Comparison of ENCODE assay signal across 16 cellular contexts in the genomic region with DNA sequence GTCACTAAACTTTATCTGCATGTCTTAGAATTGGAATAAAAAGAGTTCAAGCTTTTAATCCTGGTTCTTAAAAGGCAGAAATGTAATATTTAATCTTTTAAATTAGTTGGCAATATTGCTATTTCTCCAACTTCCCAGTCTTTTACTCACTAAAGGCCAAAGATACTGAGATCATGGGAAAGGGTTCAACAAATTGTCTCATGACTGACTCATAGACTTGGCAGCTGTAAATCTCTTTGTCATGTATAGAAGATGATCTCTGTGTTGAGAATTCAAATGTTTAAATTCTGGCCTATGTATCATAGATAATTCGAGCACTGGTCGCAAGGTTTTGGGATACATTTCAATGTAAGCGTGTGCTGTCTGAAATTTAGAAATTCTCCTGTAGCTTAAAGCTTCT. TPM values are rescaled to one million over a fixed set of nuclear protein-coding genes. Genes with fewer than 3 reads are reported as not detected.
A peak's percentile ranks its signal among the peaks of the same experiment; 100 is the strongest.
DNase-seq lines count a peak whose midpoint lies in the region; ATAC-seq and TF ChIP-seq lines count a peak whose summit lies in the region.
"Had no signal": no experiment of that assay in that cellular context is flagged by ENCODE, and none has a peak within 500 bp of the region (broad histone marks: within the 10 kb centered on the region; RNA-seq: fewer than 3 reads in every experiment).

No MANE protein-coding gene starts in this region.

- no peak overlapping the region for H3K27ac ChIP-seq in CD4-positive, alpha-beta memory T cell (ENCODE audit: low read depth, low read length)
- H3K27ac ChIP-seq: hepatocyte, SJSA1 had no signal

- H3K36me3 ChIP-seq in CD4-positive, alpha-beta memory T cell (ENCODE audit: insufficient read depth, low read length): no peaks in the 10 kb centered on the region
- H3K36me3 ChIP-seq: SJSA1 had no signal

- CTCF ChIA-PET in CD4-positive, alpha-beta memory T cell (lab: Charles Lee; ENCODE audit: partially characterized antibody): no interaction called here

- POLR2A ChIA-PET in CD4-positive, alpha-beta memory T cell (lab: Charles Lee; ENCODE audit: partially characterized antibody): no interaction called here

- peaks cover 6% of the 10 kb centered on the region for H3K27me3 ChIP-seq in CD4-positive, alpha-beta memory T cell (ENCODE audit: insufficient read depth, low read length)
- H3K27me3 ChIP-seq: hepatocyte, SJSA1 had no signal

- no peaks in the 10 kb centered on the region for H3K36me3 Mint-ChIP-seq in CD4-positive, alpha-beta memory T cell
- H3K36me3 Mint-ChIP-seq: activated naive CD4-positive, alpha-beta T cell treated with anti-CD3 and anti-CD28 coated beads, Interleukin-2, amount 50 U/mL, for 72 hours had no signal

- intact Hi-C loops in CD4-positive, alpha-beta memory T cell (cut with micrococcal nuclease): no loop called here

- no peak for TF ChIP-seq CTCF in AG09319 (IDR thresholded peaks at IDR 0.05; ENCODE audit: low read depth, low read length)

- peaks cover 6 to 8% of the 10 kb centered on the region in 2 donors for H3K27me3 Mint-ChIP-seq in CD4-positive, alpha-beta memory T cell

- DNase-seq in AG09319 (ENCODE audit: extremely low read depth, low read depth) (peak; percentile 31), M059J (ENCODE audit: low read depth) (peak; percentile 56), dedifferentiated amniotic fluid mesenchymal stem cell (ENCODE audit: extremely low spot score) (peak; percentile 51), myocyte (ENCODE audit: low read depth) (peak; percentile 19)
- DNase-seq in CD4-positive, alpha-beta memory T cell: no peak
- no peak for DNase-seq in stimulated activated CD4-positive, alpha-beta T cell treated with anti-CD3 and anti-CD28 coated beads, Interleukin-4, amount 100 ng/mL, for 1 hour
- DNase-seq: activated CD4-positive, alpha-beta T cell treated with anti-CD3 and anti-CD28 coated beads, Interleukin-2, amount 10 ng/mL, durations not matched to agents 7 days and 5 days; left colon; NCI-H146; posterior cingulate gyrus; stimulated activated naive CD8-positive, alpha-beta T cell treated with anti-CD3 and anti-CD28 coated beads, Interleukin-15, amount 100 ng/mL, for 72 hours had no signal

- no peak overlapping the region for H3K4me3 Mint-ChIP-seq in CD4-positive, alpha-beta memory T cell
- H3K4me3 Mint-ChIP-seq: activated CD4-positive, alpha-beta T cell treated with anti-CD3 and anti-CD28 coated beads, Interleukin-2, amount 10 ng/mL, durations not matched to agents 7 days and 5 days; stimulated activated naive CD8-positive, alpha-beta T cell treated with anti-CD3 and anti-CD28 coated beads, Interleukin-15, amount 100 ng/mL, for 72 hours had no signal

- ATAC-seq in HG02759 (IDR thresholded peaks at IDR 0.05; ENCODE audit: unreplicated experiment) (no peak), HG02870 (IDR thresholded peaks at IDR 0.05; ENCODE audit: unreplicated experiment) (no peak)
- ATAC-seq: activated naive CD4-positive, alpha-beta T cell treated with anti-CD3 and anti-CD28 coated beads, Interleukin-2, amount 50 U/mL, for 72 hours; left colon; stimulated activated naive CD8-positive, alpha-beta T cell treated with anti-CD3 and anti-CD28 coated beads, Interleukin-15, amount 100 ng/mL, for 72 hours had no signal

- no peaks in the 10 kb centered on the region for H3K9me3 Mint-ChIP-seq in CD4-positive, alpha-beta memory T cell
- H3K9me3 Mint-ChIP-seq: activated CD4-positive, alpha-beta T cell treated with anti-CD3 and anti-CD28 coated beads, Interleukin-2, amount 10 ng/mL, durations not matched to agents 7 days and 5 days; activated naive CD4-positive, alpha-beta T cell treated with anti-CD3 and anti-CD28 coated beads, Interleukin-2, amount 50 U/mL, for 72 hours; stimulated activated naive CD8-positive, alpha-beta T cell treated with anti-CD3 and anti-CD28 coated beads, Interleukin-15, amount 100 ng/mL, for 72 hours had no signal

- H3K27ac Mint-ChIP-seq in CD4-positive, alpha-beta memory T cell: no peak overlapping the region
- H3K27ac Mint-ChIP-seq: activated CD4-positive, alpha-beta T cell treated with anti-CD3 and anti-CD28 coated beads, Interleukin-2, amount 10 ng/mL, durations not matched to agents 7 days and 5 days; activated naive CD4-positive, alpha-beta T cell treated with anti-CD3 and anti-CD28 coated beads, Interleukin-2, amount 50 U/mL, for 72 hours; stimulated activated naive CD8-positive, alpha-beta T cell treated with anti-CD3 and anti-CD28 coated beads, Interleukin-15, amount 100 ng/mL, for 72 hours had no signal

- H3K4me3 ChIP-seq in CD4-positive, alpha-beta memory T cell (ENCODE audit: low read length in 2 of 2): no peak overlapping the region
- H3K4me3 ChIP-seq: hepatocyte, SJSA1 had no signal

- no peaks in the 10 kb centered on the region for H3K4me1 Mint-ChIP-seq in CD4-positive, alpha-beta memory T cell
- H3K4me1 Mint-ChIP-seq: activated CD4-positive, alpha-beta T cell treated with anti-CD3 and anti-CD28 coated beads, Interleukin-2, amount 10 ng/mL, durations not matched to agents 7 days and 5 days; stimulated activated naive CD8-positive, alpha-beta T cell treated with anti-CD3 and anti-CD28 coated beads, Interleukin-15, amount 100 ng/mL, for 72 hours had no signal

- H3K4me1 ChIP-seq in CD4-positive, alpha-beta memory T cell (ENCODE audit: insufficient read depth, low read length): no peaks in the 10 kb centered on the region
- H3K4me1 ChIP-seq: SJSA1 had no signal

- no peaks in the 10 kb centered on the region for H3K9me3 ChIP-seq in CD4-positive, alpha-beta memory T cell (ENCODE audit: control insufficient read depth in 1 of 2, low read length in 2 of 2)
- H3K9me3 ChIP-seq: SJSA1 had no signal

RNA-seq across cellular contexts. Expression of a gene that starts 40.1 kb away (rescaled TPM):
- total RNA-seq in M059J (2014; rRNA removed; shearing (Covaris generic)): 91.0 and 148 TPM in 2 replicates
- 116 and 121 TPM in 2 replicates for total RNA-seq in myocyte
- 165 TPM for polyA plus RNA-seq in myocyte (2012)
- 10 to 100 TPM; 46.1 to 49.1 TPM for total RNA-seq in CD4-positive, alpha-beta memory T cell
- 100 to 1,000 TPM; 112 to 159 TPM for polyA plus RNA-seq in CD4-positive, alpha-beta memory T cell

RNA-seq across cellular contexts. Expression of a gene that starts 52.9 kb away (rescaled TPM):
- total RNA-seq in M059J (2014; rRNA removed; shearing (Covaris generic)): 57.6 and 79.5 TPM in 2 replicates
- 65.2 and 80.3 TPM in 2 replicates for total RNA-seq in myocyte
- polyA plus RNA-seq in myocyte (2012): 47.1 TPM
- total RNA-seq in CD4-positive, alpha-beta memory T cell: 1 to 10 TPM; 2.6 to 3.8 TPM
- 1 to 10 TPM; 3.5 to 4.0 TPM for polyA plus RNA-seq in CD4-positive, alpha-beta memory T cell

Comparison
In these comparisons a context has a peak if more than half of its experiments do, and no peak if none do; other contexts are left out.
1. DNase-seq: peak in AG09319 (single experiment), M059J (single experiment), dedifferentiated amniotic fluid mesenchymal stem cell (single experiment) and myocyte (single experiment); none in CD4-positive, alpha-beta memory T cell (0 of 5) and stimulated activated CD4-positive, alpha-beta T cell treated with anti-CD3 and anti-CD28 coated beads, Interleukin-4, amount 100 ng/mL, for 1 hour (single experiment).
2. RNA of a gene that starts 52.9 kb away (total RNA-seq): 57.6 to 79.5 TPM in M059J and 65.2 to 80.3 TPM in myocyte; 2.6 to 3.8 TPM in CD4-positive, alpha-beta memory T cell; every median in the first group is over 10 times any median in the second.